9 cellular contexts compared by ENCODE assay signal in genomic region chr19:45793178-45793564, GRCh38. TPM values are rescaled to one million over a fixed set of nuclear protein-coding genes. Genes with fewer than 3 reads are reported as not detected.
DNase-seq lines count a peak whose midpoint lies in the region; ATAC-seq and TF ChIP-seq lines count a peak whose summit lies in the region.
"Had no signal": no experiment of that assay in that cellular context is flagged by ENCODE, and none has a peak within 500 bp of the region (broad histone marks: within the 10 kb centered on the region; RNA-seq: fewer than 3 reads in every experiment).

No MANE protein-coding gene starts in this region.

- no peak overlapping the region for H3K27ac ChIP-seq in DOHH2 (ENCODE audit: low read depth, low read length)
- H3K27ac ChIP-seq in dorsolateral prefrontal cortex, result peak overlapping the region in 16 of 59 donors; percentile 1 to 75 (median 48)
- H3K27ac ChIP-seq in trophoblast cell (ENCODE audit: low read depth, low read length), result no peak overlapping the region

- intact Hi-C loops in dorsolateral prefrontal cortex (cut with DNase I), result loop anchor here (2.0 to 10.0 kb wide), 2 partner anchors 22 to 268 kb away; no protein-coding TSS in a partner anchor

- no peak overlapping the region for H2BK120ac ChIP-seq in trophoblast cell (ENCODE audit: insufficient read depth, low read length, poor library complexity)

- no peak overlapping the region for H4K91ac ChIP-seq in trophoblast cell (ENCODE audit: low read depth, low read length)

- TF ChIP-seq CTCF in DOHH2 (IDR thresholded peaks at IDR 0.05; ENCODE audit: low read depth, low read length, poor library complexity, severe bottlenecking) (no peak), dorsolateral prefrontal cortex (IDR thresholded peaks at IDR 0.05 in 54 of 56, conservative IDR thresholded peaks at IDR 0.05 in 2 of 56; ENCODE audit: low read depth in 1 of 56, partially characterized antibody in 56 of 56) (no peak)

- no peak overlapping the region for H2AFZ ChIP-seq in trophoblast cell (ENCODE audit: insufficient read depth, low read length, poor library complexity)

- H3K18ac ChIP-seq in trophoblast cell (ENCODE audit: low read length), result no peak overlapping the region

- H3K4me3 ChIP-seq in DOHH2 (ENCODE audit: low read length), result peak overlapping the region; percentile 56
- peak overlapping the region in 56 of 59 donors; percentile 14 to 87 (median 72) for H3K4me3 ChIP-seq in dorsolateral prefrontal cortex
- H3K4me3 ChIP-seq in trophoblast cell (ENCODE audit: low read depth, low read length), result no peak overlapping the region

- H4K20me1 ChIP-seq in DOHH2 (ENCODE audit: control insufficient read depth, insufficient read depth, low read depth, low read length), result no peaks in the 10 kb centered on the region

- no peak overlapping the region for H4K12ac ChIP-seq in trophoblast cell (ENCODE audit: low read depth, low read length)

- H3K4ac ChIP-seq in trophoblast cell (ENCODE audit: low read depth, low read length), result no peak overlapping the region

- H3K4me2 ChIP-seq in DOHH2 (ENCODE audit: low read length) (peak overlapping the region; percentile 48), trophoblast cell (ENCODE audit: low read length) (peak overlapping the region; percentile 32)

- peak; percentile 17 for DNase-seq in NAMALWA (ENCODE audit: low spot score)
- DNase-seq in dorsolateral prefrontal cortex, result no peak
- no peak for DNase-seq in trophoblast cell
- DNase-seq in stimulated activated CD4-positive, alpha-beta T cell treated with anti-CD3 and anti-CD28 coated beads, Interleukin-1b, Interleukin-23, amount 100 ng/mL, for 48 hours, result no peak
- DNase-seq in Ammon's horn (ENCODE audit: low spot score), result no peak
- no peak for DNase-seq in stimulated activated CD4-positive, alpha-beta T cell treated with anti-CD3 and anti-CD28 coated beads, Interleukin-15, amount 100 ng/mL, for 24 hours

- peaks cover 7% of the 10 kb centered on the region for H3K79me1 ChIP-seq in trophoblast cell (ENCODE audit: low read length)

- ATAC-seq in HG02852 (IDR thresholded peaks at IDR 0.05; ENCODE audit: unreplicated experiment), result no peak

- H3K36me3 ChIP-seq in DOHH2 (ENCODE audit: control insufficient read depth, low read length), result peaks cover 21% of the 10 kb centered on the region
- peaks cover 19 to 20% of the 10 kb centered on the region in 2 experiments for H3K36me3 ChIP-seq in trophoblast cell (ENCODE audit: control insufficient read depth in 1 of 2, insufficient read depth in 2 of 2, low read length in 2 of 2)

- H3F3A ChIP-seq in DOHH2 (ENCODE audit: control insufficient read depth, insufficient read depth), result no peaks in the 10 kb centered on the region

- no peak overlapping the region for H2BK5ac ChIP-seq in trophoblast cell (ENCODE audit: low read depth, low read length, poor library complexity)

- no CpG with 5 or more reads among the region's 3 CpGs for whole genome bisulfite sequencing in trophoblast cell (ENCODE audit: extremely low coverage, insufficient coverage, insufficient read length)

- H3K9me2 ChIP-seq in DOHH2 (replicated peaks; ENCODE audit: control insufficient read depth, low read length), result no peaks in the 10 kb centered on the region

- H3K14ac ChIP-seq in trophoblast cell (ENCODE audit: low read length), result no peak overlapping the region

- H2AK5ac ChIP-seq in trophoblast cell (ENCODE audit: low read length), result no peak overlapping the region

- H3K27me3 ChIP-seq in DOHH2 (ENCODE audit: control insufficient read depth, low read length) (no peaks in the 10 kb centered on the region), dorsolateral prefrontal cortex (no peaks in the 10 kb centered on the region), trophoblast cell (ENCODE audit: insufficient read depth, low read length) (no peaks in the 10 kb centered on the region)

- no peaks in the 10 kb centered on the region for H3K9me3 ChIP-seq in DOHH2 (ENCODE audit: control insufficient read depth, insufficient read depth, low read length)
- no peaks in the 10 kb centered on the region for H3K9me3 ChIP-seq in trophoblast cell (ENCODE audit: insufficient read depth, low read depth, low read length)

- peak overlapping the region; percentile 16 for H4K8ac ChIP-seq in trophoblast cell (ENCODE audit: low read depth, low read length)

- H2BK12ac ChIP-seq in trophoblast cell (ENCODE audit: low read length), result no peak overlapping the region

- no peak overlapping the region for H3K9ac ChIP-seq in trophoblast cell (ENCODE audit: low read length)

- H3K79me2 ChIP-seq in DOHH2 (ENCODE audit: control insufficient read depth, low read length), result peaks cover 16% of the 10 kb centered on the region
- H3K79me2 ChIP-seq in trophoblast cell (ENCODE audit: control insufficient read depth, insufficient read depth, low read length, poor library complexity), result peaks cover 9% of the 10 kb centered on the region

- no peak overlapping the region for H3K23ac ChIP-seq in trophoblast cell (ENCODE audit: low read length)

- H3K4me1 ChIP-seq in DOHH2 (ENCODE audit: control insufficient read depth, low read length) (peaks cover 26% of the 10 kb centered on the region), trophoblast cell (ENCODE audit: control insufficient read depth in 1 of 2, insufficient read depth in 2 of 2, low read length in 2 of 2) (peaks cover 3 to 11% of the 10 kb centered on the region in 2 experiments)

RNA-seq across cellular contexts. Expression of gene DMWD, which starts 0.5 kb away (rescaled TPM):
- total RNA-seq in dorsolateral prefrontal cortex, result 100 to 1,000 TPM in 23 of 120 experiments, 10 to 100 TPM in 97; 58.7 to 138 (median 86.8) TPM
- 26.0 and 26.5 TPM in 2 replicates for polyA plus RNA-seq in trophoblast cell (2013)

RNA-seq across cellular contexts. Expression of gene DMPK, which starts 10.9 kb away (rescaled TPM):
- total RNA-seq in dorsolateral prefrontal cortex, result 100 to 1,000 TPM in 15 of 120 experiments, 10 to 100 TPM in 105; 43.1 to 137 (median 76.3) TPM
- polyA plus RNA-seq in trophoblast cell (2013), result 17.0 and 18.3 TPM in 2 replicates

RNA-seq across cellular contexts. Expression of gene RSPH6A, which starts 21.9 kb away (rescaled TPM):
- total RNA-seq in dorsolateral prefrontal cortex, result 1 to 10 TPM in 4 of 120 experiments, under 1 TPM in 97, not detected in 19; 0.16 to 2.5 (median 0.35) TPM
- 0.01 and 0.03 TPM in 2 replicates for polyA plus RNA-seq in trophoblast cell (2013)

RNA-seq across cellular contexts. Expression of gene SIX5, which starts 24.1 kb away (rescaled TPM):
- total RNA-seq in dorsolateral prefrontal cortex, result 10 to 100 TPM in 2 of 120 experiments, 1 to 10 TPM in 118; 1.6 to 14.8 (median 4.3) TPM
- 15.7 and 16.4 TPM in 2 replicates for polyA plus RNA-seq in trophoblast cell (2013)

RNA-seq across cellular contexts. Expression of gene MEIOSIN, which starts 59.9 kb away (rescaled TPM):
- total RNA-seq in dorsolateral prefrontal cortex, result under 1 TPM in 3 of 120 experiments, not detected in 117; 0.16 to 0.20 (median 0.18) TPM
- polyA plus RNA-seq in trophoblast cell (2013), result 0.01 and 0.03 TPM in 2 replicates
- total RNA-seq: pulmonary artery endothelial cell had no signal
